14 cellular contexts compared by ENCODE assay signal in the genomic region with DNA sequence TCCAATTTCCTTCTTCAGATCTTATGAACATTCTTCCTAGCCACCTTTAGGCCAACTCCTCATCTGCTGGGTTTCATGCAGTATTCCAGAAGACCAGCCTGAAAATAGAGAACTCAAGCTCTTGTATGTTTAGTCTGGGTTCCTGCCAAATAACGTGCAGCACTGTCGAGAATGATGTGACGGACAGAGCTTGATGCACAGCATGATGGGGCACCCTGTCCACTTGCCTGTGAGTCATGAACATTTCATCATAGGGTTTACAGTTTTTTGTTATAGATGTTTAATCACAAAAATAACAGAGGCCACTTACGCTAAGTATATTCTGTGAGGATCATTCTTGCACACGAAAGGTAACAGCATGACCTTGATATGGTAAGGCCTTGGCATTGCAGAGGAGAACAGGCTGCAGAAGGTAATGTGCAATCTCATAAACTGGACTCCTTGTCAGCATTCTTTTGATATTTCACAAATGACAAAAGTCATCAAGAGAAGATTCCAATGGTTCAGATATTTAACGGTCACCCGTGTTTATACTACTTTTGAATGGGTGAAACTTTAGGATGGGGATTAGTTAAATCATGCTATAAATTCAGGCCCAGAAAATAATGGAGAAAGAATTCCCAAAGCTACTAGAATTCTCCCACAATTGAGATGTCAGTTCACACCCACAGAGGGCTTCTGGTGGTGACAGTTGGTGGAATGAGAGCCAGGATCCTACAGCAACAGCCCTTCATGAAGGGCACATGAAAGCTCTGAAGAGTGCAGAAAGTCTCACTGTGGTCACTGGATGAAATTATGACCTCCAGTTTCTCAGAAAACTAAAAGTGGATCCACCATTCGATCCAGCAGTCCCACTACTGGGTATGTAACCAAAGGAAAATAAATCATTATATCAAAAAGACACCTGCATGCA.
DNase-seq lines count a peak whose midpoint lies in the region; ATAC-seq and TF ChIP-seq lines count a peak whose summit lies in the region.
"Had no signal": no experiment of that assay in that cellular context is flagged by ENCODE, and none has a peak within 500 bp of the region (broad histone marks: within the 10 kb centered on the region; RNA-seq: fewer than 3 reads in every experiment).

No MANE protein-coding gene starts in this region.

- H3K27ac ChIP-seq in HCT116 (ENCODE audit: low read depth, low read length), result no peak overlapping the region
- H3K27ac ChIP-seq in SJSA1, result peak overlapping the region; percentile 37
- H3K27ac ChIP-seq: thoracic aorta had no signal

- H3K4me2 ChIP-seq in HCT116 (ENCODE audit: low read length), result no peak overlapping the region
- H3K4me2 ChIP-seq: smooth muscle cell had no signal

- H3K9ac ChIP-seq in HCT116 (ENCODE audit: low read length), result no peak overlapping the region

- H3K27me3 ChIP-seq in HCT116 (ENCODE audit: insufficient read depth, low read length) (no peaks in the 10 kb centered on the region), SJSA1 (replicated peaks) (no peaks in the 10 kb centered on the region)

- H3K4me3 ChIP-seq in HCT116 (replicated peaks in 1 of 2; ENCODE audit: low read depth in 1 of 2, low read length in 2 of 2), result no peak overlapping the region
- no peak overlapping the region for H3K4me3 ChIP-seq in SJSA1
- H3K4me3 ChIP-seq in fibroblast of pulmonary artery (replicated peaks; ENCODE audit: low read depth, low read length), result no peak overlapping the region
- H3K4me3 ChIP-seq in retinal pigment epithelial cell (ENCODE audit: low read length), result no peak overlapping the region
- H3K4me3 ChIP-seq: smooth muscle cell, thoracic aorta had no signal

- RAD21 ChIA-PET in HCT116 (lab: Charles Lee; ENCODE audit: low non-redundant PET in 1 of 2, low total read pairs in 2 of 2, uncharacterized antibody in 2 of 2, unreplicated experiment in 2 of 2), result no interaction called here

- TF ChIP-seq CTCF in HCT116 (IDR thresholded peaks at IDR 0.05 in 2 of 3, conservative IDR thresholded peaks at IDR 0.05 in 1 of 3; ENCODE audit: borderline replicate concordance in 1 of 3, insufficient read depth in 1 of 3, low read depth in 2 of 3, low read length in 2 of 3) (no peak), fibroblast of pulmonary artery (IDR thresholded peaks at IDR 0.05; ENCODE audit: low read length, missing control alignments) (no peak), retinal pigment epithelial cell (conservative IDR thresholded peaks at IDR 0.05; ENCODE audit: low read depth, low read length) (no peak)

- ATAC-seq in HCT116, result no peak
- ATAC-seq in HG02970 (IDR thresholded peaks at IDR 0.05; ENCODE audit: low FRiP score, unreplicated experiment), result no peak
- ATAC-seq in HG03139 (IDR thresholded peaks at IDR 0.05; ENCODE audit: unreplicated experiment), result no peak
- ATAC-seq: activated naive CD8-positive, alpha-beta T cell treated with anti-CD3 and anti-CD28 coated beads, Interleukin-2, amount 50 U/mL, for 24 hours; left colon had no signal

- H3K4me1 ChIP-seq in HCT116 (ENCODE audit: control insufficient read depth in 1 of 2, insufficient read depth in 2 of 2, low read length in 2 of 2) (no peaks in the 10 kb centered on the region), SJSA1 (replicated peaks) (peaks cover 18% of the 10 kb centered on the region)

- no peaks in the 10 kb centered on the region for H3K9me2 ChIP-seq in HCT116 (ENCODE audit: insufficient read depth)

- no peaks in the 10 kb centered on the region for H3K36me3 ChIP-seq in HCT116 (ENCODE audit: control insufficient read depth in 1 of 2, insufficient read depth in 2 of 2, low read length in 2 of 2)
- H3K36me3 ChIP-seq in SJSA1, result no peaks in the 10 kb centered on the region; the same call in 1 of the 2 replicates
- H3K36me3 ChIP-seq: thoracic aorta had no signal

- no peak overlapping the region for H2AFZ ChIP-seq in HCT116 (ENCODE audit: low read depth, low read length, poor library complexity, severe bottlenecking)

- TF ChIP-seq RAD21 in HCT116 (IDR thresholded peaks at IDR 0.05; ENCODE audit: low read depth), result no peak

- BruUV-seq in HCT116 (replicated peaks; lab: Mats Ljungman, UMichigan), result no TSS peak

- no peaks in the 10 kb centered on the region for H4K20me1 ChIP-seq in HCT116 (ENCODE audit: insufficient read depth)

- intact Hi-C loops in HCT116 (cut with micrococcal nuclease), result no loop called here

- POLR2A ChIA-PET in HCT116 (lab: Charles Lee), result no interaction called here

- TF ChIP-seq POLR2A in HCT116 (IDR thresholded peaks at IDR 0.05; ENCODE audit: borderline replicate concordance, extremely low read depth, insufficient read depth, insufficient read length), result no peak

- H3K9me3 ChIP-seq in HCT116 (ENCODE audit: control insufficient read depth in 1 of 2, insufficient read depth in 1 of 2, low read depth in 1 of 2, low read length in 2 of 2) (no peaks in the 10 kb centered on the region), SJSA1 (replicated peaks) (no peaks in the 10 kb centered on the region)
- H3K9me3 ChIP-seq: thoracic aorta had no signal

- DNase-seq in HCT116 (ENCODE audit: low read depth, low spot score) (no peak), SJSA1 (ENCODE audit: low read depth in 1 of 2, low spot score in 2 of 2) (peak; percentile 40 to 63), fibroblast of pulmonary artery (ENCODE audit: low read depth) (peak; percentile 86), retinal pigment epithelial cell (ENCODE audit: low read depth) (peak; percentile 13), DMS79 (lab: John Stamatoyannopoulos, UW) (no peak)
- DNase-seq: activated CD4-positive, CD25-positive, alpha-beta regulatory T cell; activated naive CD8-positive, alpha-beta T cell treated with anti-CD3 and anti-CD28 coated beads, Interleukin-2, amount 50 U/mL, for 24 hours; glutamatergic neuron; left colon; NCI-H2107 had no signal

- CTCF ChIA-PET in HCT116 (lab: Charles Lee), result no interaction called here

- no peaks in the 10 kb centered on the region for H3K79me2 ChIP-seq in HCT116 (ENCODE audit: insufficient read depth, low read length)

TF ChIP-seq in HCT116, 20 proteins besides CTCF, POLR2A, EP300 and RAD21:
- TF ChIP-seq EZH2 (IDR thresholded peaks at IDR 0.05) (no peak), CEBPB (IDR thresholded peaks at IDR 0.05; ENCODE audit: low read depth) (0 out of 2 replicates have a peak, but pooled peaks have one; percentile 29), REST (IDR thresholded peaks at IDR 0.05; ENCODE audit: low read depth) (no peak), FOSL1 (IDR thresholded peaks at IDR 0.05; ENCODE audit: low read depth) (no peak)

Comparison
In these comparisons a context has a peak if more than half of its experiments do, and no peak if none do; other contexts are left out.
1. DNase-seq: peak in SJSA1 (2 of 2), fibroblast of pulmonary artery (single experiment) and retinal pigment epithelial cell (single experiment); none in HCT116 (single experiment) and DMS79 (single experiment).